ENCODE assay signal across 10 cellular contexts in genomic region chrX:19535481-19535880, GRCh38. TPM values are rescaled to one million over a fixed set of nuclear protein-coding genes. Genes with fewer than 3 reads are reported as not detected.
A peak's percentile ranks its signal among the peaks of the same experiment; 100 is the strongest.
DNase-seq lines count a peak whose midpoint lies in the region; ATAC-seq and TF ChIP-seq lines count a peak whose summit lies in the region.
"Had no signal": no experiment of that assay in that cellular context is flagged by ENCODE, and none has a peak within 500 bp of the region (broad histone marks: within the 10 kb centered on the region; RNA-seq: fewer than 3 reads in every experiment).

No MANE protein-coding gene starts in this region.

- no peak overlapping the region for H3K4me3 ChIP-seq in liver (ENCODE audit: low read depth in 1 of 3, low read length in 3 of 3)
- H3K4me3 ChIP-seq: gastrocnemius medialis had no signal

- no peak for ATAC-seq in GM18502 (IDR thresholded peaks at IDR 0.05; ENCODE audit: poor library complexity, unreplicated experiment)
- ATAC-seq: gastrocnemius medialis had no signal

- no peaks in the 10 kb centered on the region for H3K27me3 ChIP-seq in liver (ENCODE audit: control insufficient read depth in 4 of 4, insufficient read depth in 4 of 4, low read length in 3 of 4)
- H3K27me3 ChIP-seq: gastrocnemius medialis had no signal

- H3K27ac ChIP-seq in liver (ENCODE audit: low read depth in 1 of 2, low read length in 2 of 2), result no peak overlapping the region
- H3K27ac ChIP-seq: gastrocnemius medialis had no signal

- TF ChIP-seq RAD21 in liver (IDR thresholded peaks at IDR 0.05), result peak; percentile 46 to 51

- peak; percentile 33 for DNase-seq in COLO829 (ENCODE audit: low spot score)
- DNase-seq in HT1080 (ENCODE audit: low read depth), result peak; percentile 31
- DNase-seq in amniotic epithelial cell (ENCODE audit: low read depth), result peak; percentile 8
- no peak for DNase-seq in NCI-H2081 treated with DMSO at 0.1 percent for 48 hours (lab: John Stamatoyannopoulos, UW)
- no peak for DNase-seq in activated effector memory CD4-positive, alpha-beta T cell treated with anti-CD3 and anti-CD28 coated beads, Interleukin-2, amount 50 U/mL, for 16 hours
- DNase-seq in NCI-H2029 (lab: John Stamatoyannopoulos, UW), result no peak
- DNase-seq: gastrocnemius medialis had no signal

- TF ChIP-seq CTCF in liver (IDR thresholded peaks at IDR 0.05; ENCODE audit: low read depth, low read length, missing input control), result peak; percentile 12

- H3K4me1 ChIP-seq in liver (ENCODE audit: control insufficient read depth in 4 of 4, insufficient read depth in 4 of 4, low read length in 3 of 4), result no peaks in the 10 kb centered on the region
- H3K4me1 ChIP-seq: gastrocnemius medialis had no signal

- H3K9ac ChIP-seq in liver (ENCODE audit: low read depth in 1 of 2, low read length in 2 of 2), result no peak overlapping the region

- no peaks in the 10 kb centered on the region for H3K36me3 ChIP-seq in liver (ENCODE audit: control insufficient read depth in 4 of 4, insufficient read depth in 3 of 4, low read depth in 1 of 4, low read length in 3 of 4)
- H3K36me3 ChIP-seq: gastrocnemius medialis had no signal

- no peaks in the 10 kb centered on the region for H3K9me3 ChIP-seq in liver (ENCODE audit: control insufficient read depth in 4 of 4, low read length in 3 of 4)
- H3K9me3 ChIP-seq: gastrocnemius medialis had no signal

- 85% methylated on average over 2 of the region's 2 CpGs for WGBS in liver

TF ChIP-seq in liver, 16 proteins besides CTCF, POLR2A, EP300 and RAD21:
- no peak for TF ChIP-seq HNF4A (conservative IDR thresholded peaks at IDR 0.05)
- TF ChIP-seq ATF3 (IDR thresholded peaks at IDR 0.05), result no peak
- TF ChIP-seq REST (IDR thresholded peaks at IDR 0.05), result no peak
- no peak for TF ChIP-seq MAX (IDR thresholded peaks at IDR 0.05)
- no peak for TF ChIP-seq EGR1 (IDR thresholded peaks at IDR 0.05; ENCODE audit: low read depth in 2 of 2)
- TF ChIP-seq TAF1 (conservative IDR thresholded peaks at IDR 0.05), result no peak
- no peak for TF ChIP-seq HNF4G (IDR thresholded peaks at IDR 0.05)
- no peak for TF ChIP-seq YY1 (IDR thresholded peaks at IDR 0.05)
- no peak for TF ChIP-seq SP1 (IDR thresholded peaks at IDR 0.05)
- TF ChIP-seq RXRA (IDR thresholded peaks at IDR 0.05), result no peak
- TF ChIP-seq ZBTB33 (IDR thresholded peaks at IDR 0.05), result no peak
- TF ChIP-seq JUND (IDR thresholded peaks at IDR 0.05), result no peak
- TF ChIP-seq GABPA (IDR thresholded peaks at IDR 0.05 in 1 of 2, conservative IDR thresholded peaks at IDR 0.05 in 1 of 2), result no peak
- no peak for TF ChIP-seq FOXA2 (IDR thresholded peaks at IDR 0.05)
- no peak for TF ChIP-seq FOXA1 (IDR thresholded peaks at IDR 0.05)
- no peak for TF ChIP-seq NR2F2 (IDR thresholded peaks at IDR 0.05)

RNA-seq across cellular contexts. Expression of gene MAP3K15, which starts 20.2 kb away (rescaled TPM):
- total RNA-seq in HT1080 (2014; rRNA removed; shearing (Covaris generic)), result 3.2 and 4.5 TPM in 2 replicates
- polyA plus RNA-seq in HT1080 (2015; cell fraction: cytosol; rRNA removed), result 0.51 and 0.77 TPM in 2 replicates
- 1.1 and 1.6 TPM in 2 replicates for polyA plus RNA-seq in HT1080 (2015; cell fraction: nucleus; rRNA removed)
- under 1 TPM in 1 of 2 donors, not detected in 1; 0.28 TPM for total RNA-seq in liver
- under 1 TPM in 1 of 2 donors, not detected in 1; 0.09 TPM for polyA plus RNA-seq in liver
- total RNA-seq: gastrocnemius medialis had no signal
- polyA plus RNA-seq: IgD-negative memory B cell had no signal

Comparison
In these comparisons a context has a peak if more than half of its experiments do, and no peak if none do; other contexts are left out.
1. DNase-seq: peak in COLO829 (single experiment), HT1080 (single experiment) and amniotic epithelial cell (single experiment); none in NCI-H2081 treated with DMSO at 0.1 percent for 48 hours (single experiment), activated effector memory CD4-positive, alpha-beta T cell treated with anti-CD3 and anti-CD28 coated beads, Interleukin-2, amount 50 U/mL, for 16 hours (single experiment) and NCI-H2029 (single experiment).